Comparison of ENCODE assay signal across 8 cellular contexts in genomic region chr2:77121518-77121917, GRCh38.
"Had no signal": no experiment of that assay in that cellular context is flagged by ENCODE, and none has a peak within 500 bp of the region (broad histone marks: within the 10 kb centered on the region; RNA-seq: fewer than 3 reads in every experiment).

No MANE protein-coding gene starts in this region.

- DNase-seq: GDM1, GF-D8 had no signal

- ATAC-seq: GM12878 had no signal

- H3K4me3 ChIP-seq: GM12878 had no signal

- FAIRE-seq: G401.6, GM12878, GM12891, GM12892, GM18507, GM19239 had no signal
